22 cellular contexts compared by ENCODE assay signal in the genomic region with DNA sequence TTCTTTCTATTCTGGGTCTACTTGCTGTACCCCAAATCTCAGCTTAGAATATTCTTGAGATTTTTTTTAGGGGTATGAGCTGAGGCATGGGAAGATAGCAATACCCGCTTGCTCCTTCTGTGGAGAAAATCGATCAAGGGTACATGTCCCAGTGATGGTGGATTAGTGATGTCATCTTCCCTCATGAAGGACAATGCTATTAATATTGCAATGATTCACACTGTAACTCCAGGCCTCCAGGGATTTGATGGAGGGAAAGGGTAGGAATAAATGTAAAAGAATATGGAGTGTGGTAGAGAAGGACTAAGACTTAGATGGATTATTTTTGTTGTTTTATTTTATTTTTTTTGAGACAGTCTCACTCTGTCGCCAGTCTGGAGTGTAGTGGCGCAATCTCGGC. TPM values are rescaled to one million over a fixed set of nuclear protein-coding genes. Genes with fewer than 3 reads are reported as not detected.
"Had no signal": no experiment of that assay in that cellular context is flagged by ENCODE, and none has a peak within 500 bp of the region (broad histone marks: within the 10 kb centered on the region; RNA-seq: fewer than 3 reads in every experiment).

No MANE protein-coding gene starts in this region.

- ATAC-seq: activated CD8-positive, alpha-beta T cell treated with anti-CD3 and anti-CD28 coated beads for 36 hours; effector memory CD8-positive, alpha-beta T cell had no signal

- H3K27ac ChIP-seq: brain microvascular endothelial cell, spleen, thoracic aorta, upper lobe of left lung, VCaP had no signal

- H3K9me3 ChIP-seq: spleen, thoracic aorta, upper lobe of left lung had no signal

- H3K27me3 ChIP-seq: brain microvascular endothelial cell, dorsolateral prefrontal cortex, upper lobe of left lung had no signal

- H3K4me3 ChIP-seq: dorsolateral prefrontal cortex, spleen, thoracic aorta, upper lobe of left lung had no signal

- FAIRE-seq: colon, endothelial cell of umbilical vein, frontal cortex, islet of Langerhans had no signal

- H3K36me3 ChIP-seq: brain microvascular endothelial cell, spleen, thoracic aorta, upper lobe of left lung had no signal

- DNase-seq: activated CD4-positive, alpha-beta T cell treated with anti-CD3 and anti-CD28 coated beads, Interleukin-2, amount 10 ng/mL, durations not matched to agents 7 days and 5 days; activated CD4-positive, CD25-positive, alpha-beta regulatory T cell treated with anti-CD3 and anti-CD28 coated beads, Interleukin-2, amount 50 U/mL, for 72 hours; activated CD8-positive, alpha-beta T cell treated with anti-CD3 and anti-CD28 coated beads for 36 hours; activated gamma-delta T cell treated with Interleukin-2 at 50 U/mL for 16 hours; central memory CD4-positive, alpha-beta T cell; dorsolateral prefrontal cortex; effector memory CD8-positive, alpha-beta T cell; midbrain; nephron progenitor cell; spleen; stimulated activated CD4-positive, alpha-beta T cell treated with anti-CD3 and anti-CD28 coated beads, Interleukin-4, amount 100 ng/mL, for 24 hours; stimulated activated naive CD4-positive, alpha-beta T cell treated with Interleukin-2 at 50 U/mL for 16 hours had no signal

- H3K4me1 ChIP-seq: spleen had no signal

RNA-seq across cellular contexts. Expression of a gene that starts 47.4 kb away (rescaled TPM):
- total RNA-seq: endothelial cell of umbilical vein, esophagus mucosa, frontal cortex, sciatic nerve had no signal
- polyA plus RNA-seq: endothelial cell of umbilical vein had no signal
